39 cellular contexts compared by ENCODE assay signal in genomic region chr7:105931179-105931578, GRCh38.
"Had no signal": no experiment of that assay in that cellular context is flagged by ENCODE, and none has a peak within 500 bp of the region (broad histone marks: within the 10 kb centered on the region; RNA-seq: fewer than 3 reads in every experiment).

No MANE protein-coding gene starts in this region.

- FAIRE-seq: bronchial epithelial cell, TTC549 had no signal

- H3K36me3 ChIP-seq: ascending aorta, cardiac muscle cell had no signal

- H3K27me3 Mint-ChIP-seq: activated naive CD4-positive, alpha-beta T cell treated with anti-CD3 and anti-CD28 coated beads, Interleukin-2, amount 50 U/mL, for 24 hours; activated naive CD8-positive, alpha-beta T cell; central memory CD8-positive, alpha-beta T cell; T-cell; T-helper 17 cell had no signal

- H3K9me3 ChIP-seq: ascending aorta had no signal

- H3K27me3 ChIP-seq: ascending aorta, cardiac muscle cell had no signal

- H3K4me3 Mint-ChIP-seq: activated CD4-positive, alpha-beta memory T cell treated with anti-CD3 and anti-CD28 coated beads, Interleukin-2, amount 10 ng/mL, durations not matched to agents 7 days and 5 days; activated CD4-positive, alpha-beta T cell treated with anti-CD3 and anti-CD28 coated beads for 36 hours; activated CD4-positive, alpha-beta T cell treated with anti-CD3 and anti-CD28 coated beads, Interleukin-2, amount 10 ng/mL, durations not matched to agents 7 days and 5 days; activated CD8-positive, alpha-beta memory T cell treated with anti-CD3 and anti-CD28 coated beads, Interleukin-2, amount 10 ng/mL, durations not matched to agents 7 days and 5 days; activated CD8-positive, alpha-beta T cell treated with anti-CD3 and anti-CD28 coated beads, Interleukin-2, amount 10 ng/mL, durations not matched to agents 7 days and 5 days; activated naive CD4-positive, alpha-beta T cell treated with anti-CD3 and anti-CD28 coated beads, Interleukin-2, amount 10 ng/mL, durations not matched to agents 7 days and 5 days; activated naive CD4-positive, alpha-beta T cell treated with anti-CD3 and anti-CD28 coated beads, Interleukin-2, amount 50 U/mL, for 24 hours; activated naive CD8-positive, alpha-beta T cell; activated naive CD8-positive, alpha-beta T cell treated with anti-CD3 and anti-CD28 coated beads, Interleukin-2, amount 10 ng/mL, durations not matched to agents 7 days and 5 days; activated naive CD8-positive, alpha-beta T cell treated with anti-CD3 and anti-CD28 coated beads, Interleukin-2, amount 50 U/mL, for 24 hours; activated T-cell treated with anti-CD3 and anti-CD28 coated beads, Interleukin-2, amount 50 U/mL, for 24 hours; brain; central memory CD8-positive, alpha-beta T cell; T-cell; T-helper 17 cell; T-helper 2 cell treated with Interferon-gamma antibody and Interleukin-4, amounts not matched to agents 5 μg/mL and 100 μg/mL, for 36 hours; WTC11 had no signal

- DNase-seq: activated CD4-positive, alpha-beta memory T cell treated with anti-CD3 and anti-CD28 coated beads, Interleukin-2, amount 10 ng/mL, durations not matched to agents 7 days and 5 days; activated CD4-positive, alpha-beta T cell treated with anti-CD3 and anti-CD28 coated beads for 1 hour; activated CD4-positive, alpha-beta T cell treated with anti-CD3 and anti-CD28 coated beads for 36 hours; activated CD4-positive, alpha-beta T cell treated with anti-CD3 and anti-CD28 coated beads for 48 hours; activated CD4-positive, alpha-beta T cell treated with anti-CD3 and anti-CD28 coated beads, Interleukin-2, amount 10 ng/mL, durations not matched to agents 7 days and 5 days; activated CD4-positive, alpha-beta T cell treated with anti-CD3 and anti-CD28 coated beads, Interleukin-2, amount 50 U/mL, for 48 hours; activated CD4-positive, CD25-positive, alpha-beta regulatory T cell; activated CD8-positive, alpha-beta memory T cell treated with anti-CD3 and anti-CD28 coated beads for 24 hours; activated CD8-positive, alpha-beta memory T cell treated with anti-CD3 and anti-CD28 coated beads, Interleukin-2, amount 10 ng/mL, durations not matched to agents 7 days and 5 days; activated CD8-positive, alpha-beta memory T cell treated with anti-CD3 and anti-CD28 coated beads, Interleukin-2, amount 50 U/mL, for 48 hours; activated CD8-positive, alpha-beta T cell treated with anti-CD3 and anti-CD28 coated beads, Interleukin-2, amount 10 ng/mL, durations not matched to agents 7 days and 5 days; activated effector memory CD4-positive, alpha-beta T cell treated with Interleukin-2 at 50 U/mL for 16 hours; activated gamma-delta T cell; activated naive CD4-positive, alpha-beta T cell treated with anti-CD3 and anti-CD28 coated beads, Interleukin-2, amount 10 ng/mL, durations not matched to agents 7 days and 5 days; activated naive CD4-positive, alpha-beta T cell treated with Interleukin-2 at 50 U/mL for 16 hours; activated naive CD8-positive, alpha-beta T cell treated with anti-CD3 and anti-CD28 coated beads, Interleukin-2, amount 10 ng/mL, durations not matched to agents 7 days and 5 days; activated naive CD8-positive, alpha-beta T cell treated with anti-CD3 and anti-CD28 coated beads, Interleukin-2, amount 50 U/mL, for 24 hours; activated T-cell treated with anti-CD3 and anti-CD28 coated beads, Interleukin-2, amount 50 U/mL, for 24 hours; activated T-cell treated with anti-CD3 and anti-CD28 coated beads, Interleukin-2, amount 50 U/mL, for 48 hours; amygdala; anterior cingulate cortex; caudate nucleus; cerebellar nuclear complex; T-cell; T-helper 17 cell; T-helper 9 cell had no signal

- H3K4me1 Mint-ChIP-seq: activated CD8-positive, alpha-beta memory T cell treated with anti-CD3 and anti-CD28 coated beads, Interleukin-2, amount 10 ng/mL, durations not matched to agents 7 days and 5 days; activated naive CD8-positive, alpha-beta T cell treated with anti-CD3 and anti-CD28 coated beads, Interleukin-2, amount 10 ng/mL, durations not matched to agents 7 days and 5 days; central memory CD8-positive, alpha-beta T cell had no signal

- H3K9me3 Mint-ChIP-seq: activated CD4-positive, alpha-beta memory T cell treated with anti-CD3 and anti-CD28 coated beads, Interleukin-2, amount 10 ng/mL, durations not matched to agents 7 days and 5 days; activated naive CD4-positive, alpha-beta T cell treated with anti-CD3 and anti-CD28 coated beads, Interleukin-2, amount 10 ng/mL, durations not matched to agents 7 days and 5 days; activated naive CD4-positive, alpha-beta T cell treated with anti-CD3 and anti-CD28 coated beads, Interleukin-2, amount 50 U/mL, for 24 hours; activated naive CD8-positive, alpha-beta T cell treated with anti-CD3 and anti-CD28 coated beads, Interleukin-2, amount 50 U/mL, for 24 hours; activated T-cell treated with anti-CD3 and anti-CD28 coated beads, Interleukin-2, amount 50 U/mL, for 24 hours; activated T-helper 2 cell treated with anti-CD3 and anti-CD28 coated beads, Interferon-gamma antibody, Interleukin-2, Interleukin-4, amounts not matched to agents 10 μg/mL and 5 μg/mL and 100 μg/mL, durations not matched to agents 14 hours and 24 hours and 36 hours; central memory CD8-positive, alpha-beta T cell; T-cell; T-helper 2 cell treated with Interferon-gamma antibody and Interleukin-4, amounts not matched to agents 5 μg/mL and 100 μg/mL, for 36 hours; WTC11 had no signal

- ATAC-seq: activated CD4-positive, alpha-beta T cell treated with anti-CD3 and anti-CD28 coated beads for 36 hours; activated CD4-positive, CD25-positive, alpha-beta regulatory T cell treated with anti-CD3 and anti-CD28 coated beads, Interleukin-2, amount 50 U/mL, for 24 hours; activated CD8-positive, alpha-beta memory T cell treated with anti-CD3 and anti-CD28 coated beads, Interleukin-2, amount 10 ng/mL, durations not matched to agents 7 days and 5 days; activated CD8-positive, alpha-beta T cell treated with anti-CD3 and anti-CD28 coated beads, Interleukin-2, amount 10 ng/mL, durations not matched to agents 7 days and 5 days; activated naive CD8-positive, alpha-beta T cell treated with anti-CD3 and anti-CD28 coated beads, Interleukin-2, amount 50 U/mL, for 24 hours; T-cell; T-helper 17 cell; WTC11 had no signal

- H3K27ac ChIP-seq: ascending aorta, cardiac muscle cell, VCaP had no signal

- H3K4me3 ChIP-seq: ascending aorta, cardiac muscle cell had no signal

- H3K27ac Mint-ChIP-seq: activated CD4-positive, alpha-beta memory T cell treated with anti-CD3 and anti-CD28 coated beads, Interleukin-2, amount 10 ng/mL, durations not matched to agents 7 days and 5 days; activated CD4-positive, alpha-beta T cell treated with anti-CD3 and anti-CD28 coated beads for 36 hours; activated CD4-positive, alpha-beta T cell treated with anti-CD3 and anti-CD28 coated beads, Interleukin-2, amount 10 ng/mL, durations not matched to agents 7 days and 5 days; activated CD8-positive, alpha-beta memory T cell treated with anti-CD3 and anti-CD28 coated beads, Interleukin-2, amount 10 ng/mL, durations not matched to agents 7 days and 5 days; activated CD8-positive, alpha-beta T cell treated with anti-CD3 and anti-CD28 coated beads, Interleukin-2, amount 10 ng/mL, durations not matched to agents 7 days and 5 days; activated naive CD4-positive, alpha-beta T cell treated with anti-CD3 and anti-CD28 coated beads, Interleukin-2, amount 10 ng/mL, durations not matched to agents 7 days and 5 days; activated naive CD4-positive, alpha-beta T cell treated with anti-CD3 and anti-CD28 coated beads, Interleukin-2, amount 50 U/mL, for 24 hours; activated naive CD8-positive, alpha-beta T cell; activated naive CD8-positive, alpha-beta T cell treated with anti-CD3 and anti-CD28 coated beads, Interleukin-2, amount 10 ng/mL, durations not matched to agents 7 days and 5 days; activated naive CD8-positive, alpha-beta T cell treated with anti-CD3 and anti-CD28 coated beads, Interleukin-2, amount 50 U/mL, for 24 hours; activated T-cell treated with anti-CD3 and anti-CD28 coated beads, Interleukin-2, amount 50 U/mL, for 24 hours; activated T-helper 2 cell treated with anti-CD3 and anti-CD28 coated beads, Interferon-gamma antibody, Interleukin-2, Interleukin-4, amounts not matched to agents 10 μg/mL and 5 μg/mL and 100 μg/mL, durations not matched to agents 14 hours and 24 hours and 36 hours; T-cell; T-helper 17 cell; T-helper 2 cell treated with Interferon-gamma antibody and Interleukin-4, amounts not matched to agents 5 μg/mL and 100 μg/mL, for 36 hours had no signal
